Comparison of ENCODE assay signal across 27 cellular contexts in the genomic region with DNA sequence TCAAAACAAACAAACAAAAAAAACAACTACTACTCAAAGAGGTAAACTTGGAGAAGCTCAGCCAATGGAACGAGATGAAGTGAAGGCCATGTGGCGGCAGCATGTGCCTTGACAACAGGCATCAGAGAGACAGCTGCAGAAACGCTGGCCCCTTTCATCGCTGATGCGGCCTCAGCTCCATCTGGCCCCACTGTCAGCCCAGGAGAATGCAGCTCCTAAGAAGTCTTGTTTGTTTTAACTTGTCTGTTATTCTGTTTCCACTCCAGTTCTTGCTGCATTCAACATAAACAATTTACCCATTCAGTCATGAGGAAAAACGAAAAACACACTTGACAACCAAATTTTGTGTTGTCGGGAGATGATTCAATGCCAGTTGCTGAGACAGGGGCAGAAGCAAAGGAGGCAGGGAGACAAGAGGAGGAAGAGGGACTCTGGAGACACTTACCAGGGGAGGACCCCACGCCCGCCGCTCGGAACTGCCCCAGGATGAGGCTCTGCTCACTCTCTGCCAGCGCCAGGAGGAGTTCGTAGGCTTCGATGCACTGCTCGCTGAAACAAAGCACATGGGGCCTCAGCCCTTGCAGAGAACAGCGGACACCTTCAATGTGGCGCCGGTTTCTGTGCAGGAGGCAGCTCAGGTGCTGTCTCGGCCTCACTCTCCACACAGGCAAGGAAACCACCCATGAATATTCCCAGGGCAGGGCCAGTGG.
DNase-seq lines count a peak whose midpoint lies in the region; ATAC-seq, FAIRE-seq and TF ChIP-seq lines count a peak whose summit lies in the region.
"Had no signal": no experiment of that assay in that cellular context is flagged by ENCODE, and none has a peak within 500 bp of the region (broad histone marks: within the 10 kb centered on the region; RNA-seq: fewer than 3 reads in every experiment).

No MANE protein-coding gene starts in this region.

- DNase-seq in DMS 273 (lab: John Stamatoyannopoulos, UW; ENCODE audit: unreplicated experiment) (peak; percentile 87), NCI-H446 (lab: John Stamatoyannopoulos, UW) (peak; percentile 61 to 86), foreskin fibroblast (peak; percentile 50 to 80), neural crest cell (ENCODE audit: low read depth, low spot score) (no peak), urothelium cell line (ENCODE audit: low spot score) (no peak), psoas muscle (no peak), HUDEP-2 (lab: John Stamatoyannopoulos, UW; ENCODE audit: unreplicated experiment in 76 of 76) (no peak)
- DNase-seq in stimulated activated CD4-positive, alpha-beta T cell treated with anti-CD3 and anti-CD28 coated beads, Interleukin-4, amount 100 ng/mL, for 1 hour, result no peak
- DNase-seq: ACHN; activated CD4-positive, alpha-beta T cell treated with anti-CD3 and anti-CD28 coated beads, Interleukin-2, amount 50 U/mL, for 1 hour; activated naive CD4-positive, alpha-beta T cell treated with anti-CD3 and anti-CD28 coated beads for 36 hours; body of pancreas; cerebellar nuclear complex; COR-L47; DMS79; GF-D8; heart right ventricle; mammary epithelial cell; NCI-H1417 treated with DMSO at 0.1 percent for 48 hours; SHP77 treated with DMSO at 0.1 percent for 48 hours; stimulated activated CD4-positive, alpha-beta T cell treated with anti-CD3 and anti-CD28 coated beads, Interleukin-2, amount 100 ng/mL, for 24 hours; T-helper 9 cell had no signal

- H3K27me3 Mint-ChIP-seq in neural crest cell (ENCODE audit: low read depth), result no peaks in the 10 kb centered on the region
- H3K27me3 Mint-ChIP-seq: type B pancreatic cell had no signal

- H3K4me3 ChIP-seq in foreskin fibroblast (ENCODE audit: low read depth in 1 of 2, low read length in 2 of 2), result no peak overlapping the region
- H3K4me3 ChIP-seq in psoas muscle, result no peak overlapping the region
- H3K4me3 ChIP-seq: adrenal gland; BLaER1 treated with 17β-estradiol and CSF1 and Interleukin-3, amounts not matched to agents 10 nM and 100 nM; body of pancreas; heart right ventricle had no signal

- peak overlapping the region; percentile 35 for H3K27ac Mint-ChIP-seq in neural crest cell (ENCODE audit: unreplicated experiment)
- H3K27ac Mint-ChIP-seq: activated naive CD4-positive, alpha-beta T cell treated with anti-CD3 and anti-CD28 coated beads for 36 hours; type B pancreatic cell had no signal

- intact Hi-C loops in psoas muscle (cut with DNase I), result no loop called here

- H3K27me3 ChIP-seq in psoas muscle (ENCODE audit: insufficient read depth in 3 of 3, low read length in 2 of 3), result no peaks in the 10 kb centered on the region
- H3K27me3 ChIP-seq: adrenal gland; BLaER1 treated with 17β-estradiol and CSF1 and Interleukin-3, amounts not matched to agents 10 nM and 100 nM; body of pancreas; heart right ventricle had no signal

- FAIRE-seq in urothelium cell line (lab: Jason Lieb, UNC), result no peak
- FAIRE-seq: H54 had no signal

- no peaks in the 10 kb centered on the region for H3K9me3 ChIP-seq in psoas muscle
- H3K9me3 ChIP-seq: adrenal gland, body of pancreas, heart right ventricle had no signal

- H3K9me3 Mint-ChIP-seq in neural crest cell, result no peaks in the 10 kb centered on the region
- H3K9me3 Mint-ChIP-seq: activated naive CD4-positive, alpha-beta T cell treated with anti-CD3 and anti-CD28 coated beads for 36 hours; type B pancreatic cell had no signal

- H3K4me1 ChIP-seq in psoas muscle, result no peaks in the 10 kb centered on the region
- H3K4me1 ChIP-seq: adrenal gland, body of pancreas had no signal

- peaks cover 3% of the 10 kb centered on the region for H3K36me3 Mint-ChIP-seq in neural crest cell (ENCODE audit: low read depth)

- peaks cover 5 to 27% of the 10 kb centered on the region in 2 donors for H3K36me3 ChIP-seq in psoas muscle (ENCODE audit: insufficient read depth in 1 of 2, low read depth in 1 of 2)
- H3K36me3 ChIP-seq: adrenal gland; BLaER1 treated with 17β-estradiol and CSF1 and Interleukin-3, amounts not matched to agents 10 nM and 100 nM had no signal

- no peak overlapping the region for H3K27ac ChIP-seq in psoas muscle
- H3K27ac ChIP-seq: adrenal gland; BLaER1 treated with 17β-estradiol and CSF1 and Interleukin-3, amounts not matched to agents 10 nM and 100 nM; body of pancreas; heart right ventricle had no signal

- peaks cover 5% of the 10 kb centered on the region for H3K4me1 Mint-ChIP-seq in neural crest cell

- no peak for ATAC-seq in psoas muscle
- ATAC-seq: body of pancreas, Panc1 had no signal

- TF ChIP-seq CTCF in foreskin fibroblast (IDR thresholded peaks at IDR 0.05; ENCODE audit: low read depth, low read length) (no peak), neural crest cell (conservative IDR thresholded peaks at IDR 0.05) (no peak), psoas muscle (IDR thresholded peaks at IDR 0.05) (no peak)

- WGBS in psoas muscle, 3 donors, result 81 to 89% (median 88%) methylated on average over 19 of the region's 19 CpGs

- no peak overlapping the region for H3K4me3 Mint-ChIP-seq in neural crest cell
- H3K4me3 Mint-ChIP-seq: activated naive CD4-positive, alpha-beta T cell treated with anti-CD3 and anti-CD28 coated beads for 36 hours; type B pancreatic cell had no signal

Comparison
In these comparisons a context has a peak if more than half of its experiments do, and no peak if none do; other contexts are left out.
1. DNase-seq: peak in DMS 273 (single experiment), NCI-H446 (2 of 2) and foreskin fibroblast (2 of 2); none in neural crest cell (single experiment), urothelium cell line (single experiment), stimulated activated CD4-positive, alpha-beta T cell treated with anti-CD3 and anti-CD28 coated beads, Interleukin-4, amount 100 ng/mL, for 1 hour (single experiment), psoas muscle (0 of 2) and HUDEP-2 (0 of 76).